Comparison of ENCODE assay signal across 7 cellular contexts in genomic region chr10:48620719-48621118, GRCh38.
"Had no signal": no experiment of that assay in that cellular context is flagged by ENCODE, and none has a peak within 500 bp of the region (broad histone marks: within the 10 kb centered on the region; RNA-seq: fewer than 3 reads in every experiment).

No MANE protein-coding gene starts in this region.

- H3K4me3 ChIP-seq: GM23248 had no signal

- H3K27ac Mint-ChIP-seq: IgD-negative memory B cell had no signal

- H3K27ac ChIP-seq: GM23248, HL-60 had no signal

- DNase-seq: GM23248, GOT3, H7, HCEC 1CT had no signal

- H3K9me3 Mint-ChIP-seq: IgD-negative memory B cell had no signal

- H3K9ac ChIP-seq: GM23248 had no signal

- ATAC-seq: HepG2 had no signal

- H2AFZ ChIP-seq: GM23248 had no signal

- H3K4me3 Mint-ChIP-seq: IgD-negative memory B cell had no signal
